In the genomic region with DNA sequence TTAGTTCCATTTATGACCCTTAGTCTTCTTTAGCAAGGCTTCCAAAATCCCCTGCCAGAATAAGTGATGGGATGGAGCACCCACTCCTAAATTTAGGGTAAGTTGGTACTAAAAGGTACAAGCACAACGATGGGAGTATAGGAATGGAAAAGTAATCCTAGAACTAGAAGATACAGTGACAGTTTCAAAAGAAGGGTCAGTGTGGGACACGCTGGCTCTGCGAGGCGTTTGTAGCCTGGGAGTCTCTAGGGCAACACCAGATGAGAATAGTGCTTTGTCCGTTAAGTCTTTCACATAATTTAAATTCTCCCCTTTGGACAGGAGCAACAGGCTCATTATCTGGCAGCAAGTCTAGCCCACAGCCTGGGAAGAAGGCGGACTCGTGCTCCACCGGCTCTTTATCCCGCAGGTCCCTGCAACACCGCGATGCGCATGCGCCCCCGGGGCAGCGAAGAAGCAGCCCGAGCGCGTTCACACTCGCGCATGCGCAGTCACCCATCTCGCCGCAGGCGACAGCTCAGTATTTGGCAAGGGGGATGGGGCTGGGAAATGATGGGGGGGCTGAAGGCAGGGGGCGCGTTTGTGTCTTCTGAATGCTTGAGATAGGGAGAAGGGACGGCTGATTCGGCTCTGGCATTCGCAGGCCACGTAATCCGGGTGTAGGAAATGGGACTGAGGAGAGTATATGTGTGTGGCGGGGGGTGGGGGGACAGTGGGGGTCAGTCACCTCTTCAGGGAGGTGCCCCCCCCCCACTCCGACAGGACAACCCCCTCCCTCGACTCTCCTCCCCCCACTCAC, we compare ENCODE assay signal across 7 cellular contexts.
DNase-seq lines count a peak whose midpoint lies in the region; ATAC-seq lines count a peak whose summit lies in the region.

No MANE protein-coding gene starts in this region.

- DNase-seq in NCI-H345 (lab: John Stamatoyannopoulos, UW) (peak; percentile 95), islet precursor cell (peak; percentile 99)
- peak; percentile 92 for DNase-seq in activated CD4-positive, CD25-positive, alpha-beta regulatory T cell treated with anti-CD3 and anti-CD28 coated beads, Interleukin-2, amount 50 U/mL, for 16 hours (ENCODE audit: low read depth, low spot score)
- DNase-seq in central memory CD4-positive, alpha-beta T cell: peak; percentile 93
- DNase-seq in stimulated activated CD4-positive, alpha-beta T cell treated with anti-CD3 and anti-CD28 coated beads, Interleukin-12 subunit alpha, Interleukin-12 subunit beta, amount 100 ng/mL, for 24 hours (ENCODE audit: low read depth in 2 of 2): peak; percentile 85 to 95

- peak; percentile 29 for ATAC-seq in GM18520 (IDR thresholded peaks at IDR 0.05; ENCODE audit: unreplicated experiment)
- peak; percentile 39 for ATAC-seq in HG03175 (IDR thresholded peaks at IDR 0.05; ENCODE audit: unreplicated experiment)

Comparison
In these comparisons a context has a peak if more than half of its experiments do, and no peak if none do; other contexts are left out.
1. Peak in every context shown above with its lines: DNase-seq and ATAC-seq.